In genomic region chr5:142281012-142281374, GRCh38 we compare ENCODE assay signal across 20 cellular contexts. TPM values are rescaled to one million over a fixed set of nuclear protein-coding genes. Genes with fewer than 3 reads are reported as not detected.
DNase-seq lines count a peak whose midpoint lies in the region; ATAC-seq and TF ChIP-seq lines count a peak whose summit lies in the region.
"Had no signal": no experiment of that assay in that cellular context is flagged by ENCODE, and none has a peak within 500 bp of the region (broad histone marks: within the 10 kb centered on the region; RNA-seq: fewer than 3 reads in every experiment).

No MANE protein-coding gene starts in this region.

- DNase-seq in chondrocyte (ENCODE audit: low spot score), result no peak
- DNase-seq in left cardiac atrium, result peak; percentile 37
- DNase-seq in mesothelial cell of epicardium (ENCODE audit: low spot score in 2 of 2, unreplicated experiment in 2 of 2), result no peak
- no peak for DNase-seq in upper lobe of right lung
- no peak for DNase-seq in glutamatergic neuron
- no peak for DNase-seq in DMS79 (lab: John Stamatoyannopoulos, UW)
- DNase-seq in SIG-M5 treated with dmso at 0.1 percent for 504 hours (lab: John Stamatoyannopoulos, UW; ENCODE audit: unreplicated experiment), result no peak
- DNase-seq in OCI-M2 (lab: John Stamatoyannopoulos, UW; ENCODE audit: unreplicated experiment), result no peak
- DNase-seq: activated CD4-positive, alpha-beta memory T cell treated with anti-CD3 and anti-CD28 coated beads, Interleukin-2, amount 10 ng/mL, durations not matched to agents 7 days and 5 days; DMS79 treated with DMSO at 0.1 percent for 48 hours; GOT3; NCI-H1092 treated with DMSO at 0.1 percent for 48 hours; NCI-H446 treated with DMSO at 0.1 percent for 48 hours; OCI-M1; ovary; stomach had no signal

- no peaks in the 10 kb centered on the region for H3K9me3 Mint-ChIP-seq in chondrocyte (ENCODE audit: low read depth)
- no peaks in the 10 kb centered on the region for H3K9me3 Mint-ChIP-seq in mesothelial cell of epicardium
- H3K9me3 Mint-ChIP-seq in glutamatergic neuron (ENCODE audit: unreplicated experiment), result no peaks in the 10 kb centered on the region
- H3K9me3 Mint-ChIP-seq: activated CD4-positive, alpha-beta memory T cell treated with anti-CD3 and anti-CD28 coated beads, Interleukin-2, amount 10 ng/mL, durations not matched to agents 7 days and 5 days; activated T-helper 1 cell treated with anti-CD3 and anti-CD28 coated beads, Interleukin-12 subunit alpha, Interleukin-12 subunit beta, Interleukin-2, Interleukin-4 antibody, amounts not matched to agents 30 ng/mL and 10 ng/mL and 1 ng/mL, durations not matched to agents 14 hours and 24 hours and 36 hours; CD14-positive monocyte; IgD-negative memory B cell had no signal

- no peak for TF ChIP-seq CTCF in chondrocyte (IDR thresholded peaks at IDR 0.05)
- TF ChIP-seq CTCF in mesothelial cell of epicardium (IDR thresholded peaks at IDR 0.05; ENCODE audit: unreplicated experiment), result no peak
- no peak for TF ChIP-seq CTCF in upper lobe of right lung (IDR thresholded peaks at IDR 0.05)
- TF ChIP-seq CTCF in glutamatergic neuron (IDR thresholded peaks at IDR 0.05; ENCODE audit: partially characterized antibody, unreplicated experiment), result no peak

- peaks cover 9% of the 10 kb centered on the region for H3K4me1 ChIP-seq in upper lobe of right lung
- H3K4me1 ChIP-seq: stomach had no signal

- peaks cover 20% of the 10 kb centered on the region for H3K4me1 Mint-ChIP-seq in chondrocyte (ENCODE audit: low read depth)
- peaks cover 26% of the 10 kb centered on the region for H3K4me1 Mint-ChIP-seq in mesothelial cell of epicardium
- H3K4me1 Mint-ChIP-seq in glutamatergic neuron (ENCODE audit: low read depth, unreplicated experiment), result peaks cover 6% of the 10 kb centered on the region
- H3K4me1 Mint-ChIP-seq: activated CD4-positive, alpha-beta memory T cell treated with anti-CD3 and anti-CD28 coated beads, Interleukin-2, amount 10 ng/mL, durations not matched to agents 7 days and 5 days; CD14-positive monocyte; IgD-negative memory B cell had no signal

- no peaks in the 10 kb centered on the region for H3K9me3 ChIP-seq in upper lobe of right lung
- H3K9me3 ChIP-seq: ovary, stomach had no signal

- peak overlapping the region; percentile 20 for H3K27ac ChIP-seq in upper lobe of right lung
- H3K27ac ChIP-seq: ovary had no signal

- H3K4me3 ChIP-seq in upper lobe of right lung, result no peak overlapping the region
- H3K4me3 ChIP-seq: ovary, stomach had no signal

- H3K36me3 Mint-ChIP-seq in chondrocyte (ENCODE audit: low read depth) (no peaks in the 10 kb centered on the region), mesothelial cell of epicardium (no peaks in the 10 kb centered on the region), glutamatergic neuron (ENCODE audit: unreplicated experiment) (no peaks in the 10 kb centered on the region)
- H3K36me3 Mint-ChIP-seq: CD14-positive monocyte, IgD-negative memory B cell had no signal

- H3K27me3 ChIP-seq in upper lobe of right lung, result no peaks in the 10 kb centered on the region
- H3K27me3 ChIP-seq: ovary, stomach had no signal

- no peaks in the 10 kb centered on the region for H3K27me3 Mint-ChIP-seq in chondrocyte (ENCODE audit: low read depth)
- H3K27me3 Mint-ChIP-seq in mesothelial cell of epicardium (ENCODE audit: low read depth), result no peaks in the 10 kb centered on the region
- peaks cover 7% of the 10 kb centered on the region for H3K27me3 Mint-ChIP-seq in glutamatergic neuron (ENCODE audit: unreplicated experiment)
- H3K27me3 Mint-ChIP-seq: activated CD4-positive, alpha-beta memory T cell treated with anti-CD3 and anti-CD28 coated beads, Interleukin-2, amount 10 ng/mL, durations not matched to agents 7 days and 5 days had no signal

- ATAC-seq in left cardiac atrium (peak; percentile 24 to 35), upper lobe of right lung (peak; percentile 21)

- peak overlapping the region; percentile 89 for H3K27ac Mint-ChIP-seq in chondrocyte (ENCODE audit: unreplicated experiment)
- H3K27ac Mint-ChIP-seq in mesothelial cell of epicardium, result peak overlapping the region; percentile 82
- H3K27ac Mint-ChIP-seq in glutamatergic neuron (ENCODE audit: unreplicated experiment), result no peak overlapping the region
- H3K27ac Mint-ChIP-seq: activated CD4-positive, alpha-beta memory T cell treated with anti-CD3 and anti-CD28 coated beads, Interleukin-2, amount 10 ng/mL, durations not matched to agents 7 days and 5 days; IgD-negative memory B cell had no signal

- H3K4me3 Mint-ChIP-seq in chondrocyte (ENCODE audit: unreplicated experiment), result no peak overlapping the region
- no peak overlapping the region for H3K4me3 Mint-ChIP-seq in mesothelial cell of epicardium
- H3K4me3 Mint-ChIP-seq in glutamatergic neuron (ENCODE audit: unreplicated experiment), result no peak overlapping the region
- H3K4me3 Mint-ChIP-seq: activated CD4-positive, alpha-beta memory T cell treated with anti-CD3 and anti-CD28 coated beads, Interleukin-2, amount 10 ng/mL, durations not matched to agents 7 days and 5 days; activated T-helper 1 cell treated with anti-CD3 and anti-CD28 coated beads, Interleukin-12 subunit alpha, Interleukin-12 subunit beta, Interleukin-2, Interleukin-4 antibody, amounts not matched to agents 30 ng/mL and 10 ng/mL and 1 ng/mL, durations not matched to agents 14 hours and 24 hours and 36 hours; CD14-positive monocyte had no signal

- intact Hi-C loops in left cardiac atrium (cut with DNase I), result no loop called here
- intact Hi-C loops in upper lobe of right lung (cut with DNase I), result no loop called here

- no peaks in the 10 kb centered on the region for H3K36me3 ChIP-seq in upper lobe of right lung
- H3K36me3 ChIP-seq: ovary, stomach had no signal

RNA-seq across cellular contexts. Expression of gene SPRY4, which starts 43.8 kb away (rescaled TPM):
- 5.3 to 9.6 TPM (median 8.3 TPM) in 3 replicates for total RNA-seq in chondrocyte
- 10 to 100 TPM; 13.3 to 30.6 TPM for total RNA-seq in left cardiac atrium
- total RNA-seq in mesothelial cell of epicardium, result 21.3 to 21.5 TPM (median 21.4 TPM) in 3 replicates
- 89.8 TPM for total RNA-seq in upper lobe of right lung
- total RNA-seq in glutamatergic neuron (ENCODE audit: unreplicated experiment), result 12.5 TPM
- total RNA-seq: mononuclear cell had no signal
